ENCODE assay signal across 16 cellular contexts in genomic region chr15:89397653-89398023, GRCh38.
"Had no signal": no experiment of that assay in that cellular context is flagged by ENCODE, and none has a peak within 500 bp of the region (broad histone marks: within the 10 kb centered on the region; RNA-seq: fewer than 3 reads in every experiment).

No MANE protein-coding gene starts in this region.

- DNase-seq: IMR-90, NCI-H1048, NCI-H1105, NCI-H1436 treated with DMSO at 0.1 percent for 48 hours, NCI-H1694, NCI-H187 treated with DMSO at 0.1 percent for 48 hours, NCI-H2029 treated with DMSO at 0.1 percent for 48 hours, NCI-H2171 treated with DMSO at 0.1 percent for 48 hours, NCI-H2227 treated with DMSO at 0.1 percent for 48 hours, NCI-H748 treated with DMSO at 0.1 percent for 48 hours, RPMI8226, SHP77, T-helper 1 cell had no signal

- H3K9ac ChIP-seq: KMS-11 had no signal

- ATAC-seq: SK-N-SH treated with all-trans-retinoic acid at 6 μM for 48 hours had no signal

- FAIRE-seq: RCC 7860 had no signal

- H3K27ac ChIP-seq: KMS-11 had no signal

- H3K4me2 ChIP-seq: KMS-11 had no signal
